8 cellular contexts compared by ENCODE assay signal in the genomic region with DNA sequence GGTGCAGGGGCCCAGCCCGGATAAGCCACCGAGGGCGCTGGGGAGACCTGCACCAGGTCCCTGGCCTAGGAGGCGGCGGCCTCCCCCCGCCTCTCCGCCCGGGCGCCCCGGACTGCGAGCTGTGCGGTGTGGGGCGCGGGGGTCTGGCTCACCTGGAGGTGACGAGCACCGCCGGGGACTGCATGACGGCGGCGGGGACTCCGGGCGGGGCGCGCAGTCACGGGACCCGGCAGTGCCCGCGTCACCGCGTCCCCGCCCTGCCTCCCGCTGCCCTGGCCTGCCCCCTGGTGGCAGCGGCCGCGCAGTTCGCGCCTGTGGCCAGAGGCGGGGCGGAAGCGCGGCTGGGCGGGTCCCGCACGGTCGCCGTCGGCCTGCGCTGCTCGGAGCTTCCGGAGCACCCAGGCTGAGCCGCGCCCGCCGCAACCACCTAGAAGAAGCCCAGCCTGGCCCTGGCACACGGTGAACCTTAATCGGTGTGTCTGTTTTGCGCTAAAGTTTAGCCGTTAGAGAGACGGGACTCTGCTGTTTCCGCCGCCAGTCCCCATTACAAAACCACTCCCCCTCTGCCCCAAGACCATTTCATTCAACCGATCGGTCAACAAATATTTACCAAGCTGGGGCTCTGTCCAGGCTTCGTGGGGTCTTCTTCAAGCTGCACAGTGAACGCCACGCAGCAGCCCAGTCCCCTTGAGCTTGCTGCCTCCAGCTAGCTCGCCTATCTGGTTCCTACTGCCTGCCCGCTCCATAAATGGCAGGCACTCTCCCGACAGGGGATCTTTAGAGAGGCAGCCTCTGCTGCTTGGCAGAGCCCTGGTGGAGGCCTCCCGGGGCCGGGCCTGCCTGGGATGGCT. TPM values are rescaled to one million over a fixed set of nuclear protein-coding genes. Genes with fewer than 3 reads are reported as not detected.
DNase-seq lines count a peak whose midpoint lies in the region; ATAC-seq and TF ChIP-seq lines count a peak whose summit lies in the region.

A gene with protein sequence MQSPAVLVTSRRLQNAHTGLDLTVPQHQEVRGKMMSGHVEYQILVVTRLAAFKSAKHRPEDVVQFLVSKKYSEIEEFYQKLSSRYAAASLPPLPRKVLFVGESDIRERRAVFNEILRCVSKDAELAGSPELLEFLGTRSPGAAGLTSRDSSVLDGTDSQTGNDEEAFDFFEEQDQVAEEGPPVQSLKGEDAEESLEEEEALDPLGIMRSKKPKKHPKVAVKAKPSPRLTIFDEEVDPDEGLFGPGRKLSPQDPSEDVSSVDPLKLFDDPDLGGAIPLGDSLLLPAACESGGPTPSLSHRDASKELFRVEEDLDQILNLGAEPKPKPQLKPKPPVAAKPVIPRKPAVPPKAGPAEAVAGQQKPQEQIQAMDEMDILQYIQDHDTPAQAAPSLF (minus strand): TSS at position 219 of the 851 bp plus-strand sequence. CDS start 35 bp downstream, at position 184.

- DNase-seq in DMS79 (lab: John Stamatoyannopoulos, UW) (peak; percentile 58), RKO (ENCODE audit: low spot score) (peak; percentile 84), fibroblast of peridontal ligament (ENCODE audit: extremely low read depth) (peak; percentile 60)
- DNase-seq in stimulated activated naive CD8-positive, alpha-beta T cell treated with anti-CD3 and anti-CD28 coated beads, Interleukin-15, amount 100 ng/mL, for 72 hours, result peak; percentile 90 to 95

- H3K4me1 Mint-ChIP-seq in IgD-negative memory B cell (peaks cover 35 to 39% (median 36%) of the 10 kb centered on the region in 3 donors), nephron (peaks cover 27% of the 10 kb centered on the region)
- peaks cover 14% of the 10 kb centered on the region for H3K4me1 Mint-ChIP-seq in activated T-helper 17 cell treated with anti-CD3 and anti-CD28 coated beads, Interleukin-2, amount 50 U/mL, for 72 hours
- peaks cover 34% of the 10 kb centered on the region for H3K4me1 Mint-ChIP-seq in stimulated activated naive CD8-positive, alpha-beta T cell treated with anti-CD3 and anti-CD28 coated beads, Interleukin-15, amount 100 ng/mL, for 72 hours

- TF ChIP-seq CTCF in nephron (IDR thresholded peaks at IDR 0.05; ENCODE audit: unreplicated experiment in 3 of 3), result peak; percentile 96 to 97 (median 97)

- peak; percentile 98 for ATAC-seq in GM21528 (IDR thresholded peaks at IDR 0.05; ENCODE audit: low FRiP score, unreplicated experiment)
- ATAC-seq in activated T-helper 17 cell treated with anti-CD3 and anti-CD28 coated beads, Interleukin-2, amount 50 U/mL, for 72 hours (replicated peaks), result peak; percentile 93
- ATAC-seq in stimulated activated naive CD8-positive, alpha-beta T cell treated with anti-CD3 and anti-CD28 coated beads, Interleukin-15, amount 100 ng/mL, for 72 hours, result peak; percentile 93

- no peaks in the 10 kb centered on the region for H3K9me3 Mint-ChIP-seq in IgD-negative memory B cell
- H3K9me3 Mint-ChIP-seq in activated T-helper 17 cell treated with anti-CD3 and anti-CD28 coated beads, Interleukin-2, amount 50 U/mL, for 72 hours, result no peaks in the 10 kb centered on the region
- H3K9me3 Mint-ChIP-seq in nephron, result no peaks in the 10 kb centered on the region
- no peaks in the 10 kb centered on the region for H3K9me3 Mint-ChIP-seq in stimulated activated naive CD8-positive, alpha-beta T cell treated with anti-CD3 and anti-CD28 coated beads, Interleukin-15, amount 100 ng/mL, for 72 hours

- H3K27ac Mint-ChIP-seq in IgD-negative memory B cell (peak within 1 kb of the TSS; percentile 87 to 97 (median 96)), nephron (peak within 1 kb of the TSS; percentile 83 to 95 (median 95))
- peak within 1 kb of the TSS; percentile 85 for H3K27ac Mint-ChIP-seq in activated T-helper 17 cell treated with anti-CD3 and anti-CD28 coated beads, Interleukin-2, amount 50 U/mL, for 72 hours
- peak within 1 kb of the TSS; percentile 77 to 89 for H3K27ac Mint-ChIP-seq in stimulated activated naive CD8-positive, alpha-beta T cell treated with anti-CD3 and anti-CD28 coated beads, Interleukin-15, amount 100 ng/mL, for 72 hours

- H3K4me3 Mint-ChIP-seq in IgD-negative memory B cell (peak within 1 kb of the TSS; percentile 71 to 96 (median 88)), nephron (peak within 1 kb of the TSS; percentile 90 to 98 (median 95))
- peak within 1 kb of the TSS; percentile 88 for H3K4me3 Mint-ChIP-seq in activated T-helper 17 cell treated with anti-CD3 and anti-CD28 coated beads, Interleukin-2, amount 50 U/mL, for 72 hours
- H3K4me3 Mint-ChIP-seq in stimulated activated naive CD8-positive, alpha-beta T cell treated with anti-CD3 and anti-CD28 coated beads, Interleukin-15, amount 100 ng/mL, for 72 hours, result peak within 1 kb of the TSS; percentile 92 to 93

- H3K36me3 Mint-ChIP-seq in IgD-negative memory B cell (peaks cover 4% of the 10 kb centered on the region), nephron (ENCODE audit: low read depth) (no peaks in the 10 kb centered on the region)
- no peaks in the 10 kb centered on the region for H3K36me3 Mint-ChIP-seq in activated T-helper 17 cell treated with anti-CD3 and anti-CD28 coated beads, Interleukin-2, amount 50 U/mL, for 72 hours (ENCODE audit: low read depth)

- H3K27me3 Mint-ChIP-seq in IgD-negative memory B cell, result peaks cover 4% of the 10 kb centered on the region
- H3K27me3 Mint-ChIP-seq in activated T-helper 17 cell treated with anti-CD3 and anti-CD28 coated beads, Interleukin-2, amount 50 U/mL, for 72 hours, result no peaks in the 10 kb centered on the region
- H3K27me3 Mint-ChIP-seq in nephron (ENCODE audit: low read depth), result peaks cover 29% of the 10 kb centered on the region
- H3K27me3 Mint-ChIP-seq in stimulated activated naive CD8-positive, alpha-beta T cell treated with anti-CD3 and anti-CD28 coated beads, Interleukin-15, amount 100 ng/mL, for 72 hours, result no peaks in the 10 kb centered on the region

RNA-seq across cellular contexts. Expression of the gene that starts here (rescaled TPM):
- 27.3 TPM for polyA plus RNA-seq in IgD-negative memory B cell
- 10 to 100 TPM in 1 of 2 donors, 1 to 10 TPM in 1; 8.9 to 10.7 TPM for total RNA-seq in activated T-helper 17 cell treated with anti-CD3 and anti-CD28 coated beads, Interleukin-2, amount 50 U/mL, for 72 hours

Comparison
In these comparisons a context has a peak if more than half of its experiments do, and no peak if none do; other contexts are left out.
1. Peak in every context shown above with its lines: DNase-seq and ATAC-seq.